Comparison of ENCODE assay signal across 8 cellular contexts in the genomic region with DNA sequence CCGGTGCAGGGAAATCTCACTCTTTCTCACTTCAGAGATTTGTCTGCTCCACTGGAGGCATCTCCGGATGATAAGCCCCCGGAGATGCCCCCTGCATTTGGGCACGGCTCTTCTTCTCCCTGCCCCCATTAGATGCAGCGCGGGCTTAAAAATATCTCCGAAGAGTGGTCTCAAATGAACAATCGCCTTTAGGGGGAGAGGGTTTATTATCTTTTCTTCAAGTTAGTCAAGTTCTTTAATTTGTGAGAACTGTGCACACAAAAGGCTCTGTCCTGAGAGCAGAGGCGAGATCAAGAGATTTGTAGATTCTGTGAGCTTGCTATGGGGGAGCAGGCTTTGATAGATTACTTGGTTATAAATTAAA. TPM values are rescaled to one million over a fixed set of nuclear protein-coding genes. Genes with fewer than 3 reads are reported as not detected.
DNase-seq lines count a peak whose midpoint lies in the region; ATAC-seq and TF ChIP-seq lines count a peak whose summit lies in the region.

No MANE protein-coding gene starts in this region.

- peaks cover 5% of the 10 kb centered on the region for H3K9me3 Mint-ChIP-seq in glutamatergic neuron (ENCODE audit: unreplicated experiment)

- H3K9ac ChIP-seq in ES-I3 (ENCODE audit: low read depth, low read length) (peak overlapping the region; percentile 66; the same call in 1 of the 2 replicates), SU-DHL-6 (ENCODE audit: low read length) (peak overlapping the region; percentile 81)

- peak overlapping the region; percentile 71 for H3K4me2 ChIP-seq in SU-DHL-6 (ENCODE audit: low read depth, low read length, poor library complexity, severe bottlenecking)

- intact Hi-C loops in sigmoid colon (cut with DNase I): loop anchor here (5.0 kb wide), 1 partner anchor 79 kb away; no protein-coding TSS in a partner anchor

- H3K27ac ChIP-seq in SU-DHL-6 (ENCODE audit: low read depth, low read length) (peak overlapping the region; percentile 97), sigmoid colon (peak overlapping the region; percentile 65 to 72 (median 71))

- no peaks in the 10 kb centered on the region for H3K27me3 Mint-ChIP-seq in glutamatergic neuron (ENCODE audit: unreplicated experiment)

- DNase-seq in glutamatergic neuron: no peak
- DNase-seq in sigmoid colon: no peak
- no peak for DNase-seq in activated effector memory CD4-positive, alpha-beta T cell treated with Interleukin-2 at 50 U/mL for 16 hours

- H3K4me1 ChIP-seq in ES-I3 (ENCODE audit: insufficient read depth, low read length): 0 out of 2 replicates have a peak, but pooled peaks cover 5% of the 10 kb centered on the region
- peaks cover 0 to 40% (median 30%) of the 10 kb centered on the region in 4 donors for H3K4me1 ChIP-seq in sigmoid colon

- H3K4me1 Mint-ChIP-seq in glutamatergic neuron (ENCODE audit: low read depth, unreplicated experiment): peaks cover 3% of the 10 kb centered on the region

- H3K4me3 ChIP-seq in SU-DHL-6 (ENCODE audit: insufficient read depth, low read length, poor library complexity, severe bottlenecking): peak overlapping the region; percentile 75
- peak overlapping the region; percentile 45 to 80 (median 74) for H3K4me3 ChIP-seq in sigmoid colon

- no peaks in the 10 kb centered on the region for H4K20me1 ChIP-seq in SU-DHL-6 (ENCODE audit: low read depth, low read length)

- peaks cover 39% of the 10 kb centered on the region for H3F3A ChIP-seq in SU-DHL-6 (ENCODE audit: insufficient read depth)

- 19 to 33% methylated on average over 9 of the region's 9 CpGs for WGBS in sigmoid colon, 2 donors

- no peak for TF ChIP-seq EP300 in sigmoid colon (IDR thresholded peaks at IDR 0.05)

- no peak for TF ChIP-seq POLR2A in sigmoid colon (IDR thresholded peaks at IDR 0.05)

- H3K9me2 ChIP-seq in SU-DHL-6 (replicated peaks; ENCODE audit: insufficient read depth, low read length): no peaks in the 10 kb centered on the region

- ATAC-seq in HG02798 (IDR thresholded peaks at IDR 0.05; ENCODE audit: poor library complexity, unreplicated experiment) (no peak), HG03196 (IDR thresholded peaks at IDR 0.05; ENCODE audit: unreplicated experiment) (no peak), esophagus mucosa (no peak)

- peak overlapping the region; percentile 79 for H3K27ac Mint-ChIP-seq in glutamatergic neuron (ENCODE audit: unreplicated experiment)

- peaks cover 40% of the 10 kb centered on the region for H3K79me2 ChIP-seq in SU-DHL-6 (ENCODE audit: insufficient read depth, low read length)

- peak overlapping the region; percentile 89 for H3K4me3 Mint-ChIP-seq in glutamatergic neuron (ENCODE audit: unreplicated experiment)

- H3K36me3 ChIP-seq in ES-I3 (ENCODE audit: insufficient read depth, low read length) (no peaks in the 10 kb centered on the region), SU-DHL-6 (ENCODE audit: low read length) (no peaks in the 10 kb centered on the region; the same call in 1 of the 2 replicates), sigmoid colon (no peaks in the 10 kb centered on the region)

- peak overlapping the region; percentile 73 for H2AFZ ChIP-seq in SU-DHL-6 (ENCODE audit: low read depth, low read length, severe bottlenecking)

- TF ChIP-seq CTCF in SU-DHL-6 (IDR thresholded peaks at IDR 0.05; ENCODE audit: insufficient read depth, low read length, poor library complexity, severe bottlenecking) (no peak), glutamatergic neuron (IDR thresholded peaks at IDR 0.05; ENCODE audit: partially characterized antibody, unreplicated experiment) (no peak), sigmoid colon (IDR thresholded peaks at IDR 0.05) (no peak)

- H3K27me3 ChIP-seq in SU-DHL-6 (ENCODE audit: low read length) (no peaks in the 10 kb centered on the region), sigmoid colon (peaks cover 7 to 58% (median 23%) of the 10 kb centered on the region in 3 donors)

- H3K36me3 Mint-ChIP-seq in glutamatergic neuron (ENCODE audit: unreplicated experiment): no peaks in the 10 kb centered on the region

- H3K9me3 ChIP-seq in ES-I3 (ENCODE audit: control insufficient read depth, insufficient read depth, low read length) (peaks cover 2% of the 10 kb centered on the region; the same call in 1 of the 2 replicates), SU-DHL-6 (ENCODE audit: insufficient read depth, low read length) (no peaks in the 10 kb centered on the region), sigmoid colon (no peaks in the 10 kb centered on the region)

RNA-seq across cellular contexts. Expression of gene PRTG, which starts 0.6 kb away (rescaled TPM):
- total RNA-seq in glutamatergic neuron (ENCODE audit: unreplicated experiment) (19.4 TPM), sigmoid colon (1 to 10 TPM; 1.3 to 5.3 (median 2.2) TPM), esophagus mucosa (0.56 TPM)
- under 1 TPM in 1 of 3 donors, not detected in 2; 0.42 TPM for polyA plus RNA-seq in sigmoid colon
